In genomic region chr1:15371610-15372539, GRCh38 we compare ENCODE assay signal across 1 cellular context.
TF ChIP-seq lines count a peak whose summit lies in the region.

No MANE protein-coding gene starts in this region.

TF ChIP-seq in H1, 55 proteins besides CTCF, POLR2A, EP300 and RAD21:
- TF ChIP-seq JUN (IDR thresholded peaks at IDR 0.05; ENCODE audit: low read depth, low read length) (no peak), BRCA1 (IDR thresholded peaks at IDR 0.05; ENCODE audit: low read depth, low read length) (no peak), RBBP5 (IDR thresholded peaks at IDR 0.05; ENCODE audit: borderline replicate concordance, low read depth, low read length) (no peak), GTF2F1 (IDR thresholded peaks at IDR 0.05; ENCODE audit: borderline replicate concordance, low read depth, low read length) (no peak), POLR2AphosphoS5 (IDR thresholded peaks at IDR 0.05; ENCODE audit: low read depth, low read length) (no peak), GABPA (IDR thresholded peaks at IDR 0.05; ENCODE audit: borderline replicate concordance, insufficient read depth, low read length) (no peak), BACH1 (IDR thresholded peaks at IDR 0.05; ENCODE audit: low read length) (no peak), CHD2 (IDR thresholded peaks at IDR 0.05; ENCODE audit: low read length) (no peak), BCL11A (IDR thresholded peaks at IDR 0.05; ENCODE audit: low read depth in 2 of 2, low read length in 2 of 2) (no peak), RNF2 (IDR thresholded peaks at IDR 0.05; ENCODE audit: borderline replicate concordance, low read depth, low read length, missing control alignments, poor library complexity, severe bottlenecking) (no peak), RXRA (IDR thresholded peaks at IDR 0.05; ENCODE audit: insufficient read depth, low read depth, low read length) (no peak), CEBPB (IDR thresholded peaks at IDR 0.05; ENCODE audit: low read depth, low read length) (no peak), YY1 (IDR thresholded peaks at IDR 0.05; ENCODE audit: low read depth, low read length) (no peak), SP4 (IDR thresholded peaks at IDR 0.05; ENCODE audit: low read length) (no peak), ATF3 (IDR thresholded peaks at IDR 0.05; ENCODE audit: insufficient read depth, low read depth, low read length) (no peak), KDM5A (IDR thresholded peaks at IDR 0.05; ENCODE audit: low read length) (no peak)
